Comparison of ENCODE assay signal across 8 cellular contexts in genomic region chr12:57456145-57456700, GRCh38. TPM values are rescaled to one million over a fixed set of nuclear protein-coding genes. Genes with fewer than 3 reads are reported as not detected.
DNase-seq lines count a peak whose midpoint lies in the region; TF ChIP-seq lines count a peak whose summit lies in the region.

No MANE protein-coding gene starts in this region.

- no peaks in the 10 kb centered on the region for H3K36me3 Mint-ChIP-seq in T-helper 2 cell treated with Interferon-gamma antibody and Interleukin-4, amounts not matched to agents 5 μg/mL and 100 μg/mL, for 36 hours (ENCODE audit: low read depth)
- no peaks in the 10 kb centered on the region for H3K36me3 Mint-ChIP-seq in neural crest cell (ENCODE audit: low read depth)

- peaks cover 27% of the 10 kb centered on the region for H3K4me1 Mint-ChIP-seq in T-helper 2 cell treated with Interferon-gamma antibody and Interleukin-4, amounts not matched to agents 5 μg/mL and 100 μg/mL, for 36 hours (ENCODE audit: low read depth)
- peaks cover 32% of the 10 kb centered on the region for H3K4me1 Mint-ChIP-seq in neural crest cell

- TF ChIP-seq CTCF in AG09309 (IDR thresholded peaks at IDR 0.05; ENCODE audit: control insufficient read depth, insufficient read depth, low read depth, low read length, missing control alignments) (peak; percentile 68), GM10266 (IDR thresholded peaks at IDR 0.05; ENCODE audit: control insufficient read depth, insufficient read depth, low read depth, missing control alignments) (peak; percentile 65), LNCAP (IDR thresholded peaks at IDR 0.05) (peak; percentile 57), neural crest cell (conservative IDR thresholded peaks at IDR 0.05) (peak; percentile 64)

- peaks cover 9% of the 10 kb centered on the region for H3K27me3 Mint-ChIP-seq in T-helper 2 cell treated with Interferon-gamma antibody and Interleukin-4, amounts not matched to agents 5 μg/mL and 100 μg/mL, for 36 hours (ENCODE audit: low read depth)
- peaks cover 41% of the 10 kb centered on the region for H3K27me3 Mint-ChIP-seq in neural crest cell (ENCODE audit: low read depth)

- peak overlapping the region; percentile 17 for H3K4me3 ChIP-seq in AG09309 (ENCODE audit: control insufficient read depth, low read depth, low read length)

- H3K4me3 Mint-ChIP-seq in T-helper 2 cell treated with Interferon-gamma antibody and Interleukin-4, amounts not matched to agents 5 μg/mL and 100 μg/mL, for 36 hours: peak overlapping the region; percentile 72
- H3K4me3 Mint-ChIP-seq in neural crest cell: peak overlapping the region; percentile 77

- H3K27ac Mint-ChIP-seq in T-helper 2 cell treated with Interferon-gamma antibody and Interleukin-4, amounts not matched to agents 5 μg/mL and 100 μg/mL, for 36 hours: peak overlapping the region; percentile 33
- H3K27ac Mint-ChIP-seq in neural crest cell (ENCODE audit: unreplicated experiment): no peak overlapping the region

- DNase-seq in AG09309 (ENCODE audit: low read depth) (no peak), GM10266 (ENCODE audit: extremely low spot score) (peak; percentile 31), ecto neural progenitor cell (ENCODE audit: low spot score) (peak; percentile 82), neural crest cell (ENCODE audit: low read depth, low spot score) (peak; percentile 39), SKM-1 (lab: John Stamatoyannopoulos, UW; ENCODE audit: unreplicated experiment) (no peak), GM19240 (ENCODE audit: insufficient read length, low spot score) (no peak)
- DNase-seq in T-helper 2 cell treated with Interferon-gamma antibody and Interleukin-4, amounts not matched to agents 5 μg/mL and 100 μg/mL, for 36 hours (ENCODE audit: low spot score): no peak

- no peaks in the 10 kb centered on the region for H3K9me3 Mint-ChIP-seq in T-helper 2 cell treated with Interferon-gamma antibody and Interleukin-4, amounts not matched to agents 5 μg/mL and 100 μg/mL, for 36 hours
- H3K9me3 Mint-ChIP-seq in neural crest cell: no peaks in the 10 kb centered on the region

RNA-seq across cellular contexts. Expression of gene INHBE, which starts 1.1 kb away (rescaled TPM):
- 0.36 and 0.61 TPM in 2 replicates for total RNA-seq in neural crest cell

RNA-seq across cellular contexts. Expression of gene GLI1, which starts 3.4 kb away (rescaled TPM):
- total RNA-seq in neural crest cell: 0.58 and 1.3 TPM in 2 replicates

RNA-seq across cellular contexts. Expression of gene INHBC, which starts 21.6 kb away (rescaled TPM):
- total RNA-seq in neural crest cell: 0.14 TPM in 1 of 2 replicates, not detected in the other

RNA-seq across cellular contexts. Expression of gene ARHGAP9, which starts 23.4 kb away (rescaled TPM):
- total RNA-seq in neural crest cell: 0.56 and 1.0 TPM in 2 replicates

RNA-seq across cellular contexts. Expression of gene R3HDM2, which starts 25.4 kb away (rescaled TPM):
- 57.3 and 57.5 TPM in 2 replicates for total RNA-seq in neural crest cell

Comparison
In these comparisons a context has a peak if more than half of its experiments do, and no peak if none do; other contexts are left out.
1. DNase-seq: peak in GM10266 (single experiment), ecto neural progenitor cell (single experiment) and neural crest cell (single experiment); none in AG09309 (single experiment), T-helper 2 cell treated with Interferon-gamma antibody and Interleukin-4, amounts not matched to agents 5 μg/mL and 100 μg/mL, for 36 hours (single experiment), SKM-1 (single experiment) and GM19240 (single experiment).
2. Peak in every context shown above with its lines, with median percentiles within 50 percentile points of each other: CTCF ChIP-seq.